ENCODE assay signal across 10 cellular contexts in the genomic region with DNA sequence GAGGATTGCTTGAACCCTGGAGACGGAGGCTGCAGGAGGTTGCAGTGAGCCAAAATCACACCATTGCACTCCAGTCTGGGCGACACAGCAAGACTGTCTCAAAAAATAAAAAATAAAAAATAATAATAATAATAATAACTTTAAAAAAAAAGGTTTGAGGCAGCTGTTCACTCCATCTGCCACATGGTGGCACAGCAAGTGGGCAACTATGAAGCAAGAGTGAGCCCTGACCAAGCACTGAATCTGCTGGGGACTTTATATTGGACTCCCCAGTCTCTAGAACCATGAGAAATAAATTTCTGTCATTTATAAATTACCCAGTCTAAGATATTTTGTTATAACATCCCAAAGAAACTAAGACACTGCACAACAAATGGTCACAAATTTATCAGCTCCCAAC. TPM values are rescaled to one million over a fixed set of nuclear protein-coding genes. Genes with fewer than 3 reads are reported as not detected.
DNase-seq lines count a peak whose midpoint lies in the region; ATAC-seq and TF ChIP-seq lines count a peak whose summit lies in the region.
"Had no signal": no experiment of that assay in that cellular context is flagged by ENCODE, and none has a peak within 500 bp of the region (broad histone marks: within the 10 kb centered on the region; RNA-seq: fewer than 3 reads in every experiment).

No MANE protein-coding gene starts in this region.

- H3K4me3 ChIP-seq in spleen = no peak overlapping the region
- H3K4me3 ChIP-seq: BLaER1 treated with 17β-estradiol and CSF1 and Interleukin-3, amounts not matched to agents 10 nM and 100 nM had no signal

- peak in 7 of 11 experiments; percentile 10 to 36 (median 32) for TF ChIP-seq CTCF in spleen (IDR thresholded peaks at IDR 0.05 in 8 of 11, conservative IDR thresholded peaks at IDR 0.05 in 3 of 11)

- H3K9me3 ChIP-seq in spleen = no peaks in the 10 kb centered on the region

- TF ChIP-seq POLR2A in spleen (IDR thresholded peaks at IDR 0.05) = no peak

- no peaks in the 10 kb centered on the region for H3K27me3 ChIP-seq in spleen (replicated peaks in 1 of 7)
- H3K27me3 ChIP-seq: BLaER1 treated with 17β-estradiol and CSF1 and Interleukin-3, amounts not matched to agents 10 nM and 100 nM had no signal

- peaks cover 0 to 36% (median 3%) of the 10 kb centered on the region in 6 donors for H3K36me3 ChIP-seq in spleen

- 57 to 97% (median 59%) methylated on average over 2 of the region's 2 CpGs for WGBS in spleen, 5 donors

- no peak for ATAC-seq in GM19351 (IDR thresholded peaks at IDR 0.05; ENCODE audit: unreplicated experiment)

- intact Hi-C loops in spleen (cut with DNase I; ENCODE audit: low total_unique reads) = no loop called here

- no peak overlapping the region for H3K27ac ChIP-seq in spleen
- H3K27ac ChIP-seq: BLaER1 treated with 17β-estradiol and CSF1 and Interleukin-3, amounts not matched to agents 10 nM and 100 nM had no signal

- H3K4me1 ChIP-seq in spleen = no peaks in the 10 kb centered on the region

- DNase-seq in NCI-H2171 treated with DMSO at 0.1 percent for 48 hours (lab: John Stamatoyannopoulos, UW) (peak; percentile 26), NCI-H2171 (lab: John Stamatoyannopoulos, UW) (no peak), RPMI8226 (peak; percentile 48), fibroblast of peridontal ligament (ENCODE audit: extremely low read depth) (peak; percentile 53), spleen (no peak), NCI-H1694 (lab: John Stamatoyannopoulos, UW) (no peak), D341Med (ENCODE audit: low spot score) (no peak)
- DNase-seq: stimulated activated naive CD4-positive, alpha-beta T cell had no signal

RNA-seq across cellular contexts. Expression of gene BRI3, which starts 14.6 kb away (rescaled TPM):
- total RNA-seq in spleen = 100 to 1,000 TPM in 4 of 7 donors, 10 to 100 TPM in 3; 59.3 to 264 (median 191) TPM
- 100 to 1,000 TPM in 2 of 3 donors, 10 to 100 TPM in 1; 100.0 to 229 (median 164) TPM for polyA plus RNA-seq in spleen

RNA-seq across cellular contexts. Expression of gene TECPR1, which starts 14.8 kb away (rescaled TPM):
- 10 to 100 TPM; 19.0 to 86.4 (median 46.1) TPM for total RNA-seq in spleen
- 10 to 100 TPM in 2 of 3 donors, 1 to 10 TPM in 1; 8.4 to 26.1 (median 14.3) TPM for polyA plus RNA-seq in spleen

RNA-seq across cellular contexts. Expression of gene BHLHA15, which starts 55.6 kb away (rescaled TPM):
- 10 to 100 TPM in 3 of 7 donors, 1 to 10 TPM in 4; 3.1 to 40.7 (median 9.3) TPM for total RNA-seq in spleen
- under 1 TPM in 2 of 3 donors, not detected in 1; 0.11 to 0.61 TPM for polyA plus RNA-seq in spleen

Comparison
In these comparisons a context has a peak if more than half of its experiments do, and no peak if none do; other contexts are left out.
1. DNase-seq: peak in NCI-H2171 treated with DMSO at 0.1 percent for 48 hours (single experiment), RPMI8226 (single experiment) and fibroblast of peridontal ligament (single experiment); none in NCI-H2171 (single experiment), spleen (single experiment), NCI-H1694 (single experiment) and D341Med (single experiment).